22 cellular contexts compared by ENCODE assay signal in the genomic region with DNA sequence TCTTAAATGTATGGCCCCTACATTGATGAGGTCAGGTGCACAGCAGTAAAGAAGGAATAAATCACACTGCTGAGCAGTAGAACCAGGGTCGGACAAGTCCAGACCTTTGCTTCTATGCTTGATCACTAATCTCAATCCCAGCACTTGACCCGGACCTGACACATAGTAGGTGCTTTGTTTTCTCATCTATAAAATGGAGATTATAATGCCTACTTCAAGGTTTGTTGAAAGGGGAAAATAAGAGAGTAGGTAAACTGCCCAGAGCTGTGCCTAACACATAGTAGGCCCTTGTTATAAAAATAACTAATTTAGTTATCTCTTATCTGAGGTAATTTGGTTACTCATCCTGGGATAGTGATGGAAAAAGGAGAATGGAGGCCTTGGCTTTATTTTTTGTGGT.
DNase-seq lines count a peak whose midpoint lies in the region; ATAC-seq, FAIRE-seq and TF ChIP-seq lines count a peak whose summit lies in the region.
"Had no signal": no experiment of that assay in that cellular context is flagged by ENCODE, and none has a peak within 500 bp of the region (broad histone marks: within the 10 kb centered on the region; RNA-seq: fewer than 3 reads in every experiment).

No MANE protein-coding gene starts in this region.

- no peaks in the 10 kb centered on the region for H3K9me3 Mint-ChIP-seq in dendritic cell treated with granulocyte-macrophage colony-stimulating factor and Interleukin-4, amounts not matched to agents 40 ng/mL and 50 ng/mL, for 4 days
- H3K9me3 Mint-ChIP-seq: CD14-positive monocyte; CD4-positive, CD25-positive, alpha-beta regulatory T cell had no signal

- no peak overlapping the region for H3K9ac ChIP-seq in GM12878 (ENCODE audit: control insufficient read depth, insufficient read depth, low read length)
- H3K9ac ChIP-seq: BLaER1 had no signal

- H3K27ac Mint-ChIP-seq in dendritic cell treated with granulocyte-macrophage colony-stimulating factor and Interleukin-4, amounts not matched to agents 40 ng/mL and 50 ng/mL, for 4 days: peak overlapping the region; percentile 68
- H3K27ac Mint-ChIP-seq: CD4-positive, alpha-beta memory T cell; CD4-positive, CD25-positive, alpha-beta regulatory T cell; CD8-positive, alpha-beta memory T cell had no signal

- no TSS peak for BruUV-seq in GM12878 (replicated peaks; lab: Mats Ljungman, UMichigan)

- no peaks in the 10 kb centered on the region for H3K9me3 ChIP-seq in GM12878 (replicated peaks; ENCODE audit: control insufficient read depth, insufficient read depth, low read length)
- H3K9me3 ChIP-seq: BE2C, BLaER1, Caco-2 had no signal

- ATAC-seq in GM12878: no peak

- H3K4me2 ChIP-seq in GM12878 (ENCODE audit: control insufficient read depth, insufficient read depth): no peak overlapping the region
- H3K4me2 ChIP-seq: BLaER1 had no signal

- no peaks in the 10 kb centered on the region for H3K79me2 ChIP-seq in GM12878 (ENCODE audit: control insufficient read depth, insufficient read depth, low read length)

- FAIRE-seq in GM19239 (lab: Jason Lieb, UNC): peak; percentile 75
- FAIRE-seq in GM12878 (lab: Jason Lieb, UNC): no peak
- FAIRE-seq: A204.1, G401.6, GM12892, GM18507 had no signal

- no peaks in the 10 kb centered on the region for H3K27me3 Mint-ChIP-seq in dendritic cell treated with granulocyte-macrophage colony-stimulating factor and Interleukin-4, amounts not matched to agents 40 ng/mL and 50 ng/mL, for 4 days
- H3K27me3 Mint-ChIP-seq: CD4-positive, alpha-beta memory T cell; CD4-positive, CD25-positive, alpha-beta regulatory T cell had no signal

- in situ Hi-C loops in GM12878 (cut with MboI): no loop called here

- no peak overlapping the region for H3K4me3 ChIP-seq in GM12878
- H3K4me3 ChIP-seq: BLaER1 had no signal

- H3K4me1 ChIP-seq in GM12878 (ENCODE audit: control insufficient read depth, insufficient read depth, low read length): no peaks in the 10 kb centered on the region
- H3K4me1 ChIP-seq: Caco-2 had no signal

- no peak for DNase-seq in GM19239 (ENCODE audit: insufficient read length, low spot score)
- no peak for DNase-seq in GM12878 (ENCODE audit: low read depth, low spot score)
- no peak for DNase-seq in stimulated activated naive CD4-positive, alpha-beta T cell (lab: John Stamatoyannopoulos, UW)
- DNase-seq in COLO668 (lab: John Stamatoyannopoulos, UW; ENCODE audit: unreplicated experiment): no peak
- DNase-seq: 8988T; ACHN; BE2C; C1 segment of cervical spinal cord; Caco-2; Calu3; CD4-positive, alpha-beta memory T cell; CD4-positive, CD25-positive, alpha-beta regulatory T cell; CD8-positive, alpha-beta memory T cell; DMS79 treated with DMSO at 0.1 percent for 48 hours; GF-D8 had no signal

- H3K36me3 ChIP-seq in GM12878 (ENCODE audit: control insufficient read depth in 2 of 2, insufficient read depth in 2 of 2, low read length in 1 of 2): no peaks in the 10 kb centered on the region
- H3K36me3 ChIP-seq: BE2C, BLaER1 had no signal

- no peak for TF ChIP-seq RAD21 in GM12878 (IDR thresholded peaks at IDR 0.05; ENCODE audit: insufficient read depth, low read depth, low read length)

- CTCF ChIA-PET in GM12878 (lab: Yijun Ruan, JAX): no interaction called here

- intact Hi-C loops in GM12878 (cut with micrococcal nuclease; ENCODE audit: unreplicated experiment): no loop called here
- intact Hi-C loops in dendritic cell treated with granulocyte-macrophage colony-stimulating factor and Interleukin-4, amounts not matched to agents 40 ng/mL and 50 ng/mL, for 4 days (cut with micrococcal nuclease): no loop called here

- H2AFZ ChIP-seq in GM12878 (ENCODE audit: control insufficient read depth, low read depth, low read length): no peak overlapping the region

- H3K4me3 Mint-ChIP-seq in dendritic cell treated with granulocyte-macrophage colony-stimulating factor and Interleukin-4, amounts not matched to agents 40 ng/mL and 50 ng/mL, for 4 days: no peak overlapping the region
- H3K4me3 Mint-ChIP-seq: CD14-positive monocyte; CD4-positive, CD25-positive, alpha-beta regulatory T cell; CD8-positive, alpha-beta memory T cell had no signal

- no peaks in the 10 kb centered on the region for H4K20me1 ChIP-seq in GM12878 (ENCODE audit: control insufficient read depth, insufficient read depth)
- H4K20me1 ChIP-seq: BLaER1 had no signal

- peaks cover 34% of the 10 kb centered on the region for H3K4me1 Mint-ChIP-seq in dendritic cell treated with granulocyte-macrophage colony-stimulating factor and Interleukin-4, amounts not matched to agents 40 ng/mL and 50 ng/mL, for 4 days (ENCODE audit: low read depth)
- H3K4me1 Mint-ChIP-seq: CD4-positive, CD25-positive, alpha-beta regulatory T cell; CD8-positive, alpha-beta memory T cell had no signal

- 46% methylated on average over 2 of the region's 2 CpGs for WGBS in GM12878 (ENCODE audit: insufficient coverage, insufficient replicate concordance, low lambda C conversion rate, missing lambda C conversion rate)

- TF ChIP-seq CTCF in GM12878 (IDR thresholded peaks at IDR 0.05 in 2 of 3, conservative IDR thresholded peaks at IDR 0.05 in 1 of 3; ENCODE audit: control insufficient read depth in 2 of 3, extremely low read depth in 1 of 3, insufficient read depth in 1 of 3, low read depth in 3 of 3, low read length in 3 of 3): no peak

- H3K36me3 Mint-ChIP-seq in dendritic cell treated with granulocyte-macrophage colony-stimulating factor and Interleukin-4, amounts not matched to agents 40 ng/mL and 50 ng/mL, for 4 days (ENCODE audit: low read depth): no peaks in the 10 kb centered on the region
- H3K36me3 Mint-ChIP-seq: CD4-positive, CD25-positive, alpha-beta regulatory T cell had no signal

- SMC1A ChIA-PET in GM12878 (lab: Charles Lee; ENCODE audit: uncharacterized antibody, unreplicated experiment): no interaction called here

- no peak for TF ChIP-seq POLR2A in GM12878 (IDR thresholded peaks at IDR 0.05; ENCODE audit: low read depth, low read length)

- TF ChIP-seq EP300 in GM12878 (IDR thresholded peaks at IDR 0.05; ENCODE audit: borderline replicate concordance in 1 of 2, control insufficient read depth in 1 of 2, low read depth in 2 of 2, low read length in 2 of 2): no peak

- no peaks in the 10 kb centered on the region for H3K27me3 ChIP-seq in GM12878 (replicated peaks in 1 of 2; ENCODE audit: control insufficient read depth in 2 of 2, insufficient read depth in 2 of 2, low read length in 1 of 2)
- H3K27me3 ChIP-seq: BE2C, BLaER1 had no signal

- POLR2A ChIA-PET in GM12878 (lab: Charles Lee): no interaction called here

- RAD21 ChIA-PET in GM12878 (lab: Charles Lee; ENCODE audit: unreplicated experiment): no interaction called here

- no peak overlapping the region for H3K27ac ChIP-seq in GM12878 (ENCODE audit: control insufficient read depth, insufficient read depth)
- H3K27ac ChIP-seq: BLaER1 had no signal

TF ChIP-seq in GM12878, 131 proteins besides CTCF, POLR2A, EP300 and RAD21:
- TF ChIP-seq FOXK2 (IDR thresholded peaks at IDR 0.05) (no peak), DPF2 (IDR thresholded peaks at IDR 0.05) (peak; percentile 45; the same call in 1 of the 2 replicates), ZZZ3 (IDR thresholded peaks at IDR 0.05; ENCODE audit: control insufficient read depth, insufficient read length, low read depth) (no peak)
- TF ChIP-seq, protein P1, sequence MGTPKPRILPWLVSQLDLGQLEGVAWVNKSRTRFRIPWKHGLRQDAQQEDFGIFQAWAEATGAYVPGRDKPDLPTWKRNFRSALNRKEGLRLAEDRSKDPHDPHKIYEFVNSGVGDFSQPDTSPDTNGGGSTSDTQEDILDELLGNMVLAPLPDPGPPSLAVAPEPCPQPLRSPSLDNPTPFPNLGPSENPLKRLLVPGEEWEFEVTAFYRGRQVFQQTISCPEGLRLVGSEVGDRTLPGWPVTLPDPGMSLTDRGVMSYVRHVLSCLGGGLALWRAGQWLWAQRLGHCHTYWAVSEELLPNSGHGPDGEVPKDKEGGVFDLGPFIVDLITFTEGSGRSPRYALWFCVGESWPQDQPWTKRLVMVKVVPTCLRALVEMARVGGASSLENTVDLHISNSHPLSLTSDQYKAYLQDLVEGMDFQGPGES (IDR thresholded peaks at IDR 0.05): no peak
